1 cellular context compared by ENCODE assay signal in the genomic region with DNA sequence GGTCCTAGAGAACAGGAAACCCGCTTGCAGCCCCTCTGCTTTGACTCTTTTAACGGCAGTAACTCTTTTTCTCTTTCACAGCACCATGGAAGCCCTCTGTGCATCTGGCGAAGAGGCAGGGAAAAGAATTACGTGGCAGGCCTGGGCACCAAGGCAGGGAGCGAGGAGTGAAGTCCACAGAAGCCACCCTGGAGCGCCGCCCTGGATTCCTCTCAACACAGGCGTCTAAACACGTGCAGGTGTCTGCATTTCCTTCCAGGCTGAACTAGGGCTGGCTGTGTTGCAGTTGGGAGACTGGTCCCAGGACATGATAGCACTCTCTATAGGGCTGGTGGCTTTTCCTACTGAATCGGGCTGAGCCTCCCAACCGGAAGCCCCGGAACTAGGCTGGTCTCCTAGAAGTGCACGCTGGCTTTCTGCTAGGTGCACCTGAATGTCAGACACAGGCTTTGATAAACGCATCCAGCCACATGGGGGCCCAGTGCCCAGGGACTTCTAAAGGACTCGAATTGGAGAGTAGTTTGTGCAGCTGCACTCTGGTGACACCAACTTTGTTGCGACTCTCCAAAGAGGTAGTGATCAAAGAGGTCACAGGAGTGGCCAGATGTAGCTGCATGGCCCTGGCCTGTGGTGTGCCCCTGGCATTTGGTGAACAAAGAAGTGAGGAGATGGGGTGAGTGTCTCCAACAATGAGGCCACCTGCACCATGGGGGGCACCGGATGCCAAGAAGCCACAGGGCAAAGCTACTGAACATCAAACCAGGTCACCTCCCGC.
TF ChIP-seq lines count a peak whose summit lies in the region.

No MANE protein-coding gene starts in this region.

TF ChIP-seq in K562, 482 proteins besides CTCF, POLR2A, EP300 and RAD21:
- TF ChIP-seq, protein P1, sequence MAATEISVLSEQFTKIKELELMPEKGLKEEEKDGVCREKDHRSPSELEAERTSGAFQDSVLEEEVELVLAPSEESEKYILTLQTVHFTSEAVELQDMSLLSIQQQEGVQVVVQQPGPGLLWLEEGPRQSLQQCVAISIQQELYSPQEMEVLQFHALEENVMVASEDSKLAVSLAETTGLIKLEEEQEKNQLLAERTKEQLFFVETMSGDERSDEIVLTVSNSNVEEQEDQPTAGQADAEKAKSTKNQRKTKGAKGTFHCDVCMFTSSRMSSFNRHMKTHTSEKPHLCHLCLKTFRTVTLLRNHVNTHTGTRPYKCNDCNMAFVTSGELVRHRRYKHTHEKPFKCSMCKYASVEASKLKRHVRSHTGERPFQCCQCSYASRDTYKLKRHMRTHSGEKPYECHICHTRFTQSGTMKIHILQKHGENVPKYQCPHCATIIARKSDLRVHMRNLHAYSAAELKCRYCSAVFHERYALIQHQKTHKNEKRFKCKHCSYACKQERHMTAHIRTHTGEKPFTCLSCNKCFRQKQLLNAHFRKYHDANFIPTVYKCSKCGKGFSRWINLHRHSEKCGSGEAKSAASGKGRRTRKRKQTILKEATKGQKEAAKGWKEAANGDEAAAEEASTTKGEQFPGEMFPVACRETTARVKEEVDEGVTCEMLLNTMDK (IDR thresholded peaks at IDR 0.05; ENCODE audit: borderline replicate concordance, insufficient read depth, low read depth, low read length, poor library complexity, severe bottlenecking): peak; percentile 9
- no peak for TF ChIP-seq ZNF146 (CRISPR knock-in tag; IDR thresholded peaks at IDR 0.05; ENCODE audit: unreplicated experiment)
